Comparison of ENCODE assay signal across 1 cellular context in genomic region chr9:128786681-128787582, GRCh38.
TF ChIP-seq lines count a peak whose summit lies in the region.

Gene TBC1D13, plus strand, starts transcription at chr9:128787253. Its CDS starts 101 bp downstream, at chr9:128787354.

TF ChIP-seq in HepG2, 621 proteins besides CTCF, POLR2A, EP300 and RAD21 (continued from another document and continues in another):
- TF ChIP-seq STAG1 (CRISPR knock-in tag; IDR thresholded peaks at IDR 0.05) (peak; percentile 27), ZMAT5 (CRISPR knock-in tag; IDR thresholded peaks at IDR 0.05; ENCODE audit: borderline replicate concordance, low read depth) (no peak), FOXA3 (CRISPR knock-in tag; IDR thresholded peaks at IDR 0.05) (peak; percentile 83), SETDB1 (CRISPR knock-in tag; IDR thresholded peaks at IDR 0.05; ENCODE audit: borderline replicate concordance) (no peak; the same call in 1 of the 2 replicates), SIN3A (IDR thresholded peaks at IDR 0.05; ENCODE audit: borderline replicate concordance, low read depth, low read length) (peak; percentile 91; the same call in 1 of the 2 replicates), ZNF7 (CRISPR knock-in tag; IDR thresholded peaks at IDR 0.05) (peak; percentile 41; the same call in 1 of the 2 replicates), GTF3A (CRISPR knock-in tag; conservative IDR thresholded peaks at IDR 0.05) (no peak), KDM4B (CRISPR knock-in tag; IDR thresholded peaks at IDR 0.05) (0 out of 2 replicates have a peak, but pooled peaks have one; percentile 65), HHEX (CRISPR knock-in tag; IDR thresholded peaks at IDR 0.05) (no peak), ZNF318 (CRISPR knock-in tag; IDR thresholded peaks at IDR 0.05) (peak; percentile 73; the same call in 1 of the 2 replicates), ZIK1 (CRISPR knock-in tag; IDR thresholded peaks at IDR 0.05; ENCODE audit: borderline replicate concordance, low read depth) (peak; percentile 97), KDM2A (CRISPR knock-in tag; IDR thresholded peaks at IDR 0.05; ENCODE audit: borderline replicate concordance, low read depth) (peak; percentile 92), SIX1 (CRISPR knock-in tag; IDR thresholded peaks at IDR 0.05; ENCODE audit: borderline replicate concordance) (0 out of 2 replicates have a peak, but pooled peaks have one; percentile 45), PBX3 (CRISPR knock-in tag; IDR thresholded peaks at IDR 0.05; ENCODE audit: borderline replicate concordance) (0 out of 2 replicates have a peak, but pooled peaks have one; percentile 20), ZC3H13 (CRISPR knock-in tag; IDR thresholded peaks at IDR 0.05) (peak; percentile 97), ZNF841 (CRISPR knock-in tag; IDR thresholded peaks at IDR 0.05; ENCODE audit: borderline replicate concordance) (peak; percentile 90), NR2F2 (IDR thresholded peaks at IDR 0.05; ENCODE audit: borderline replicate concordance, low read depth) (no peak; the same call in 1 of the 2 replicates), ZNF598 (CRISPR knock-in tag; IDR thresholded peaks at IDR 0.05; ENCODE audit: borderline replicate concordance) (peak; percentile 92; the same call in 1 of the 2 replicates), HNRNPK (IDR thresholded peaks at IDR 0.05; ENCODE audit: low read depth, low read length, poor library complexity, severe bottlenecking) (peak; percentile 81), FUBP1 (CRISPR knock-in tag; IDR thresholded peaks at IDR 0.05; ENCODE audit: borderline replicate concordance) (0 out of 2 replicates have a peak, but pooled peaks have one; percentile 32), NFATC3 (CRISPR knock-in tag; IDR thresholded peaks at IDR 0.05) (no peak), MED1 (CRISPR knock-in tag; IDR thresholded peaks at IDR 0.05) (peak; percentile 86), NFAT5 (CRISPR knock-in tag; IDR thresholded peaks at IDR 0.05) (peak; percentile 97), MLX (CRISPR knock-in tag; IDR thresholded peaks at IDR 0.05) (peak; percentile 74; the same call in 1 of the 2 replicates), HDAC1 (CRISPR knock-in tag; IDR thresholded peaks at IDR 0.05) (peak; percentile 97), ZBTB49 (CRISPR knock-in tag; IDR thresholded peaks at IDR 0.05; ENCODE audit: borderline replicate concordance) (no peak), ZNF816 (CRISPR knock-in tag; IDR thresholded peaks at IDR 0.05; ENCODE audit: borderline replicate concordance) (peak; percentile 98), ZBED4 (CRISPR knock-in tag; IDR thresholded peaks at IDR 0.05; ENCODE audit: borderline replicate concordance) (peak; percentile 90), ELF1 (CRISPR knock-in tag; IDR thresholded peaks at IDR 0.05) (peak; percentile 53; the same call in 1 of the 2 replicates)
